Comparison of ENCODE assay signal across 13 cellular contexts in the genomic region with DNA sequence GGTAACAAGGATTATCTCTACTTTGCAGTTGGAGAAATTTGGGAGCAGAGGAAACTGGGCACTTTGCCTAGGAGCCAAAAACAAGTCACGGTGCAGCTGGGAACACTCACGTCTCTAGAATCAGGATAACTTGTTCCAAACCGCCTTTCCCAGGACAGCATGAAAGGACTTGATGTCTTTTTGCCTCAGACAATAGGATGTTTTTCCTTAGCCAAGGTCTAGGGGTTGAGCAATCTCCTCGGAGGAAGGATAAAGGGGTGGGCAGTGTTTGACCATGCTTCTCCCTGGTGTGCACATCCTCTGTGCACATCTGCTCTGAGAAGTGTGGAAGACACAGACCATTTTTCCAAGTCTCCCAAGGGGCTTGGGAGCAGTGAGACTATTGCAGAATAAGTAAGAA. TPM values are rescaled to one million over a fixed set of nuclear protein-coding genes. Genes with fewer than 3 reads are reported as not detected.
DNase-seq lines count a peak whose midpoint lies in the region; ATAC-seq and TF ChIP-seq lines count a peak whose summit lies in the region.
"Had no signal": no experiment of that assay in that cellular context is flagged by ENCODE, and none has a peak within 500 bp of the region (broad histone marks: within the 10 kb centered on the region; RNA-seq: fewer than 3 reads in every experiment).

No MANE protein-coding gene starts in this region.

- ATAC-seq in left cardiac atrium (peak; percentile 79 to 90), psoas muscle (peak; percentile 60 to 90 (median 82)), GM19452 (IDR thresholded peaks at IDR 0.05; ENCODE audit: unreplicated experiment) (no peak), GM21737 (IDR thresholded peaks at IDR 0.05; ENCODE audit: unreplicated experiment) (no peak), HG03460 (IDR thresholded peaks at IDR 0.05; ENCODE audit: unreplicated experiment) (no peak)
- ATAC-seq: GM12878 had no signal

- no peaks in the 10 kb centered on the region for H3K36me3 ChIP-seq in psoas muscle (ENCODE audit: insufficient read depth in 1 of 2, low read depth in 1 of 2)
- H3K36me3 ChIP-seq: BLaER1 treated with 17β-estradiol and CSF1 and Interleukin-3, amounts not matched to agents 10 nM and 100 nM had no signal

- WGBS in psoas muscle, 3 donors, result 13 to 27% (median 19%) methylated on average over 4 of the region's 4 CpGs

- DNase-seq in Ammon's horn (ENCODE audit: low spot score), result peak; percentile 61
- DNase-seq in astrocyte of the spinal cord (ENCODE audit: low read depth, low spot score), result peak; percentile 25
- DNase-seq in left cardiac atrium, result peak; percentile 71
- peak; percentile 46 to 65 for DNase-seq in psoas muscle
- DNase-seq in cerebellar nuclear complex (lab: John Stamatoyannopoulos, UW), result no peak
- DNase-seq: activated T-cell treated with anti-CD3 and anti-CD28 coated beads for 4 hours, NCI-H226, T-helper 1 cell had no signal

- no peaks in the 10 kb centered on the region for H3K27me3 ChIP-seq in psoas muscle (ENCODE audit: insufficient read depth in 3 of 3, low read length in 2 of 3)
- H3K27me3 ChIP-seq: BLaER1 treated with 17β-estradiol and CSF1 and Interleukin-3, amounts not matched to agents 10 nM and 100 nM had no signal

- intact Hi-C loops in left cardiac atrium (cut with DNase I) (no loop called here), psoas muscle (cut with DNase I) (no loop called here)

- H3K9me3 ChIP-seq in psoas muscle, result no peaks in the 10 kb centered on the region
- H3K9me3 ChIP-seq: BLaER1 treated with 17β-estradiol and CSF1 and Interleukin-3, amounts not matched to agents 10 nM and 100 nM had no signal

- no peak for TF ChIP-seq CTCF in astrocyte of the spinal cord (IDR thresholded peaks at IDR 0.05; ENCODE audit: low read depth, low read length)
- TF ChIP-seq CTCF in psoas muscle (IDR thresholded peaks at IDR 0.05), result no peak

- H3K4me3 ChIP-seq in astrocyte of the spinal cord (ENCODE audit: low read depth, low read length), result no peak overlapping the region
- H3K4me3 ChIP-seq in psoas muscle, result peak overlapping the region; percentile 62
- H3K4me3 ChIP-seq: BLaER1 treated with 17β-estradiol and CSF1 and Interleukin-3, amounts not matched to agents 10 nM and 100 nM; GM12878 had no signal

- peak overlapping the region; percentile 67 for H3K27ac ChIP-seq in psoas muscle
- H3K27ac ChIP-seq: BLaER1 treated with 17β-estradiol and CSF1 and Interleukin-3, amounts not matched to agents 10 nM and 100 nM had no signal

- in situ Hi-C loops in astrocyte of the spinal cord (cut with HindIII; ENCODE audit: low sequenced_read_pairs), result no loop called here

- H3K4me1 ChIP-seq in psoas muscle, result no peaks in the 10 kb centered on the region
- H3K4me1 ChIP-seq: BLaER1 treated with 17β-estradiol and CSF1 and Interleukin-3, amounts not matched to agents 10 nM and 100 nM had no signal

RNA-seq across cellular contexts. Expression of a gene that starts 1.7 kb away (rescaled TPM):
- total RNA-seq in left cardiac atrium (100 to 1,000 TPM; 435 to 482 TPM), psoas muscle (100 to 1,000 TPM; 117 to 267 (median 155) TPM)
- 100 to 1,000 TPM; 178 to 260 (median 219) TPM for polyA plus RNA-seq in psoas muscle

Comparison
In these comparisons a context has a peak if more than half of its experiments do, and no peak if none do; other contexts are left out.
1. DNase-seq: peak in Ammon's horn (single experiment), astrocyte of the spinal cord (single experiment), left cardiac atrium (single experiment) and psoas muscle (2 of 2); none in cerebellar nuclear complex (0 of 2).
2. ATAC-seq: peak in left cardiac atrium (2 of 2) and psoas muscle (4 of 4); none in GM19452 (single experiment), GM21737 (single experiment) and HG03460 (single experiment).